Comparison of ENCODE assay signal across 9 cellular contexts in genomic region chr6:106973841-106974336, GRCh38. TPM values are rescaled to one million over a fixed set of nuclear protein-coding genes. Genes with fewer than 3 reads are reported as not detected.
A peak's percentile ranks its signal among the peaks of the same experiment; 100 is the strongest.
DNase-seq lines count a peak whose midpoint lies in the region; ATAC-seq, FAIRE-seq and TF ChIP-seq lines count a peak whose summit lies in the region.
"Had no signal": no experiment of that assay in that cellular context is flagged by ENCODE, and none has a peak within 500 bp of the region (broad histone marks: within the 10 kb centered on the region; RNA-seq: fewer than 3 reads in every experiment).

No MANE protein-coding gene starts in this region.

- H3K27ac ChIP-seq in kidney (ENCODE audit: low read depth in 2 of 2, low read length in 2 of 2): peak overlapping the region; percentile 96

- H3K36me3 ChIP-seq in kidney (ENCODE audit: control insufficient read depth in 1 of 2, insufficient read depth in 2 of 2, low read length in 2 of 2): peaks cover 0 to 4% of the 10 kb centered on the region in 2 donors

- H3K36me3 Mint-ChIP-seq in CD14-positive monocyte: peaks cover 0 to 4% of the 10 kb centered on the region in 2 donors
- H3K36me3 Mint-ChIP-seq in activated CD8-positive, alpha-beta memory T cell treated with anti-CD3 and anti-CD28 coated beads, Interleukin-2, amount 10 ng/mL, durations not matched to agents 7 days and 5 days: peaks cover 1% of the 10 kb centered on the region

- TF ChIP-seq CTCF in CD14-positive monocyte (IDR thresholded peaks at IDR 0.05) (no peak), kidney (IDR thresholded peaks at IDR 0.05; ENCODE audit: borderline replicate concordance, extremely low read depth, insufficient read depth) (no peak)

- DNase-seq in CD14-positive monocyte (ENCODE audit: low spot score) (no peak), HTR-8/SVneo (ENCODE audit: insufficient read length, low spot score) (peak; percentile 14), kidney (peak; percentile 75), LoVo (ENCODE audit: low spot score) (no peak)
- DNase-seq in activated CD8-positive, alpha-beta memory T cell treated with anti-CD3 and anti-CD28 coated beads, Interleukin-2, amount 10 ng/mL, durations not matched to agents 7 days and 5 days: no peak
- DNase-seq in stimulated activated naive CD8-positive, alpha-beta T cell treated with anti-CD3 and anti-CD28 coated beads, Interleukin-15, Interleukin-2, amounts not matched to agents 100 U/mL and 50 U/mL, for 24 hours: peak; percentile 14
- DNase-seq in effector CD4-positive, alpha-beta T cell: no peak

- peak overlapping the region; percentile 50 to 80 for H3K4me3 Mint-ChIP-seq in CD14-positive monocyte
- H3K4me3 Mint-ChIP-seq in activated CD8-positive, alpha-beta memory T cell treated with anti-CD3 and anti-CD28 coated beads, Interleukin-2, amount 10 ng/mL, durations not matched to agents 7 days and 5 days: peak overlapping the region; percentile 43

- no peak for FAIRE-seq in HTR-8/SVneo (lab: Jason Lieb, UNC)
- FAIRE-seq in kidney (lab: Jason Lieb, UNC): no peak
- FAIRE-seq: endometrium had no signal

- H3K9me3 Mint-ChIP-seq in CD14-positive monocyte: peaks cover 0 to 14% (median 3%) of the 10 kb centered on the region in 7 donors
- no peaks in the 10 kb centered on the region for H3K9me3 Mint-ChIP-seq in activated CD8-positive, alpha-beta memory T cell treated with anti-CD3 and anti-CD28 coated beads, Interleukin-2, amount 10 ng/mL, durations not matched to agents 7 days and 5 days (ENCODE audit: low read depth)

- CTCF ChIA-PET in activated CD8-positive, alpha-beta memory T cell treated with anti-CD3 and anti-CD28 coated beads, Interleukin-2, amount 10 ng/mL, durations not matched to agents 7 days and 5 days (lab: Charles Lee): interaction anchor here (0.9 kb wide), 1 partner anchor 530 kb away, joined by 3 read pairs; no protein-coding TSS in a partner anchor

- intact Hi-C loops in CD14-positive monocyte (cut with micrococcal nuclease) (loop anchor here in 1 of 2 donors (10.0 kb wide), 1 partner anchor 389 kb away; no protein-coding TSS in a partner anchor), kidney (cut with DNase I) (no loop called here)

- H3K27me3 Mint-ChIP-seq in CD14-positive monocyte (ENCODE audit: low read depth in 3 of 3): peaks cover 68 to 85% (median 77%) of the 10 kb centered on the region in 3 donors
- peaks cover 63% of the 10 kb centered on the region for H3K27me3 Mint-ChIP-seq in activated CD8-positive, alpha-beta memory T cell treated with anti-CD3 and anti-CD28 coated beads, Interleukin-2, amount 10 ng/mL, durations not matched to agents 7 days and 5 days

- peak overlapping the region; percentile 89 to 100 for H3K9ac ChIP-seq in kidney (ENCODE audit: low read length in 2 of 2)

- H3K4me1 ChIP-seq in kidney (ENCODE audit: control insufficient read depth in 1 of 2, insufficient read depth in 1 of 2, low read depth in 1 of 2, low read length in 2 of 2): no peaks in the 10 kb centered on the region

- H3K4me1 Mint-ChIP-seq in CD14-positive monocyte: peaks cover 14% of the 10 kb centered on the region
- peaks cover 10% of the 10 kb centered on the region for H3K4me1 Mint-ChIP-seq in activated CD8-positive, alpha-beta memory T cell treated with anti-CD3 and anti-CD28 coated beads, Interleukin-2, amount 10 ng/mL, durations not matched to agents 7 days and 5 days

- no peaks in the 10 kb centered on the region for H3K9me3 ChIP-seq in kidney (ENCODE audit: control insufficient read depth in 1 of 2, low read length in 2 of 2)

- peak overlapping the region; percentile 74 to 86 for H3K4me3 ChIP-seq in kidney (ENCODE audit: low read length in 2 of 2)

- no peak for ATAC-seq in activated CD8-positive, alpha-beta memory T cell treated with anti-CD3 and anti-CD28 coated beads, Interleukin-2, amount 10 ng/mL, durations not matched to agents 7 days and 5 days
- ATAC-seq in stimulated activated naive CD8-positive, alpha-beta T cell treated with anti-CD3 and anti-CD28 coated beads, Interleukin-15, Interleukin-2, amounts not matched to agents 100 U/mL and 50 U/mL, for 24 hours: peak; percentile 26
- ATAC-seq in HG03520 (IDR thresholded peaks at IDR 0.05; ENCODE audit: unreplicated experiment): no peak

- H3K27ac Mint-ChIP-seq in CD14-positive monocyte: no peak overlapping the region
- no peak overlapping the region for H3K27ac Mint-ChIP-seq in activated CD8-positive, alpha-beta memory T cell treated with anti-CD3 and anti-CD28 coated beads, Interleukin-2, amount 10 ng/mL, durations not matched to agents 7 days and 5 days

RNA-seq across cellular contexts. Expression of gene CD24, which starts 0.6 kb away (rescaled TPM):
- polyA plus RNA-seq in CD14-positive monocyte (under 1 TPM; 0.29 to 0.46 TPM), kidney (ENCODE audit: insufficient read depth, low read depth, low replicate concordance) (980 TPM)
- total RNA-seq in activated CD8-positive, alpha-beta memory T cell treated with anti-CD3 and anti-CD28 coated beads, Interleukin-2, amount 10 ng/mL, durations not matched to agents 7 days and 5 days: under 1 TPM in 1 of 2 experiments, not detected in 1; 0.23 TPM
- total RNA-seq in kidney: 2,350 TPM

RNA-seq across cellular contexts. Expression of gene MTRES1, which starts 54.1 kb away (rescaled TPM):
- polyA plus RNA-seq in CD14-positive monocyte (1 to 10 TPM; 5.7 to 9.0 TPM), kidney (ENCODE audit: insufficient read depth, low read depth, low replicate concordance) (66.8 TPM)
- 10 to 100 TPM; 16.2 to 18.2 TPM for total RNA-seq in activated CD8-positive, alpha-beta memory T cell treated with anti-CD3 and anti-CD28 coated beads, Interleukin-2, amount 10 ng/mL, durations not matched to agents 7 days and 5 days
- total RNA-seq in kidney: 18.1 TPM

Comparison
In these comparisons a context has a peak if more than half of its experiments do, and no peak if none do; other contexts are left out.
1. DNase-seq: peak in HTR-8/SVneo (single experiment), kidney (single experiment) and stimulated activated naive CD8-positive, alpha-beta T cell treated with anti-CD3 and anti-CD28 coated beads, Interleukin-15, Interleukin-2, amounts not matched to agents 100 U/mL and 50 U/mL, for 24 hours (single experiment); none in CD14-positive monocyte (single experiment), activated CD8-positive, alpha-beta memory T cell treated with anti-CD3 and anti-CD28 coated beads, Interleukin-2, amount 10 ng/mL, durations not matched to agents 7 days and 5 days (single experiment), effector CD4-positive, alpha-beta T cell (single experiment) and LoVo (single experiment).
2. RNA of gene CD24, which starts 0.6 kb away (total RNA-seq): 2,350 TPM in kidney (single experiment); 0.23 TPM in activated CD8-positive, alpha-beta memory T cell treated with anti-CD3 and anti-CD28 coated beads, Interleukin-2, amount 10 ng/mL, durations not matched to agents 7 days and 5 days; every median in the first group is over 1,000 times any median in the second.